ENCODE assay signal across 11 cellular contexts in genomic region chr5:37208883-37209808, GRCh38. TPM values are rescaled to one million over a fixed set of nuclear protein-coding genes. Genes with fewer than 3 reads are reported as not detected.
A peak's percentile ranks its signal among the peaks of the same experiment; 100 is the strongest.
DNase-seq lines count a peak whose midpoint lies in the region; ATAC-seq and TF ChIP-seq lines count a peak whose summit lies in the region.
"Had no signal": no experiment of that assay in that cellular context is flagged by ENCODE, and none has a peak within 500 bp of the region (broad histone marks: within the 10 kb centered on the region; RNA-seq: fewer than 3 reads in every experiment).

No MANE protein-coding gene starts in this region.

- peak; percentile 34 to 65 (median 56) for ATAC-seq in T-cell (replicated peaks in 1 of 4)
- ATAC-seq in sciatic nerve = peak; percentile 92
- ATAC-seq in PC-3 = no peak

- BruUV-seq in PC-3 (replicated peaks; lab: Mats Ljungman, UMichigan) = no TSS peak

- TF ChIP-seq CTCF in GM10248 (IDR thresholded peaks at IDR 0.05; ENCODE audit: control extremely low read depth, extremely low read depth, low read depth, missing control alignments) = no peak
- no peak for TF ChIP-seq CTCF in esophagus muscularis mucosa (IDR thresholded peaks at IDR 0.05)
- TF ChIP-seq CTCF in PC-3 (conservative IDR thresholded peaks at IDR 0.05; ENCODE audit: low read depth, low read length) = no peak

- no peak overlapping the region for H2AFZ ChIP-seq in PC-3 (ENCODE audit: low read length)

- H3K4me3 Mint-ChIP-seq in T-cell = peak overlapping the region; percentile 80 to 82 (median 81)

- H3K9me3 ChIP-seq in esophagus muscularis mucosa (no peaks in the 10 kb centered on the region), PC-3 (ENCODE audit: low read length) (no peaks in the 10 kb centered on the region)
- H3K9me3 ChIP-seq: gastrocnemius medialis, SJSA1 had no signal

- H3F3A ChIP-seq in PC-3 (ENCODE audit: low read length, unreplicated experiment) = no peaks in the 10 kb centered on the region

- intact Hi-C loops in esophagus muscularis mucosa (cut with DNase I) (no loop called here), sciatic nerve (cut with DNase I) (no loop called here), PC-3 (cut with micrococcal nuclease) (no loop called here)

- 88% methylated on average over 32 of the region's 32 CpGs for WGBS in esophagus muscularis mucosa

- H3K36me3 ChIP-seq in esophagus muscularis mucosa (peaks cover 13 to 88% (median 67%) of the 10 kb centered on the region in 4 donors), PC-3 (ENCODE audit: low read depth, low read length) (no peaks in the 10 kb centered on the region; the same call in 1 of the 2 replicates)

- H3K27ac ChIP-seq in esophagus muscularis mucosa (replicated peaks in 1 of 4) (peak overlapping the region in 3 of 4 donors; percentile 21 to 33 (median 31)), PC-3 (ENCODE audit: low read length) (no peak overlapping the region)
- H3K27ac ChIP-seq: gastrocnemius medialis, SJSA1 had no signal

- H3K4me1 Mint-ChIP-seq in T-cell = peaks cover under 1 to 3% (median 1%) of the 10 kb centered on the region in 3 donors

- H3K9me2 ChIP-seq in PC-3 (replicated peaks; ENCODE audit: low read length) = no peaks in the 10 kb centered on the region

- no peaks in the 10 kb centered on the region for H3K9me3 Mint-ChIP-seq in T-cell

- no peak overlapping the region for H3K9ac ChIP-seq in PC-3 (ENCODE audit: low read length)

- no peak for TF ChIP-seq EP300 in esophagus muscularis mucosa (IDR thresholded peaks at IDR 0.05)

- no peaks in the 10 kb centered on the region for H3K79me2 ChIP-seq in PC-3 (ENCODE audit: low read length)

- peaks cover 48% of the 10 kb centered on the region for H3K36me3 Mint-ChIP-seq in T-cell

- peak overlapping the region; percentile 82 to 87 for H3K27ac Mint-ChIP-seq in T-cell

- H3K27me3 ChIP-seq in esophagus muscularis mucosa (no peaks in the 10 kb centered on the region), PC-3 (ENCODE audit: low read length) (no peaks in the 10 kb centered on the region)
- H3K27me3 ChIP-seq: gastrocnemius medialis, SJSA1 had no signal

- DNase-seq in GM10248 (ENCODE audit: extremely low spot score) = peak; percentile 42
- peak in 8 of 34 experiments; percentile 1 to 23 (median 10) for DNase-seq in T-cell
- no peak for DNase-seq in esophagus muscularis mucosa (ENCODE audit: extremely low spot score)
- no peak for DNase-seq in sciatic nerve (ENCODE audit: low spot score)
- no peak for DNase-seq in SW 1271 (lab: John Stamatoyannopoulos, UW)
- no peak for DNase-seq in NCI-H82 (lab: John Stamatoyannopoulos, UW)
- no peak for DNase-seq in PC-3
- DNase-seq in effector CD8-positive, alpha-beta T cell (lab: John Stamatoyannopoulos, UW) = no peak
- DNase-seq: GOT3 had no signal

- H3K4me3 ChIP-seq in esophagus muscularis mucosa = peak overlapping the region; percentile 15 to 40 (median 36)
- no peak overlapping the region for H3K4me3 ChIP-seq in PC-3 (ENCODE audit: low read length)
- H3K4me3 ChIP-seq: SJSA1 had no signal

- H3K4me1 ChIP-seq in esophagus muscularis mucosa (no peaks in the 10 kb centered on the region), PC-3 (ENCODE audit: insufficient read depth, low read length) (no peaks in the 10 kb centered on the region)
- H3K4me1 ChIP-seq: gastrocnemius medialis, SJSA1 had no signal

- TF ChIP-seq POLR2A in esophagus muscularis mucosa (IDR thresholded peaks at IDR 0.05; ENCODE audit: low read depth) = no peak

- no peaks in the 10 kb centered on the region for H3K27me3 Mint-ChIP-seq in T-cell

- no peaks in the 10 kb centered on the region for H4K20me1 ChIP-seq in PC-3 (ENCODE audit: low read length)

- CTCF ChIA-PET in GM10248 (lab: Yijun Ruan, JAX) (interaction anchor here (0.9 to 1.9 kb wide), 8 partner anchors 8 to 74 kb away, joined by 3 to 10 read pairs (median 3); no protein-coding TSS in a partner anchor), T-cell (lab: Charles Lee) (interaction anchor here in 1 of 2 donors (0.5 to 0.7 kb wide), 3 partner anchors 9 to 171 kb away, joined by 3 to 4 read pairs (median 3); no protein-coding TSS in a partner anchor), PC-3 (lab: Charles Lee) (no interaction called here)

- POLR2A ChIA-PET in GM10248 (lab: Yijun Ruan, JAX) (interaction anchor here (1.0 kb wide), 1 partner anchor 24 kb away, joined by 3 read pairs; no protein-coding TSS in a partner anchor), T-cell (lab: Charles Lee) (interaction anchor here in 1 of 2 donors (0.6 to 2.0 kb wide), 2 partner anchors 9 to 225 kb away, joined by 4 to 5 read pairs; no protein-coding TSS in a partner anchor), PC-3 (lab: Charles Lee; ENCODE audit: unreplicated experiment) (no interaction called here)

- no peak overlapping the region for H3K4me2 ChIP-seq in PC-3 (ENCODE audit: low read length)

RNA-seq across cellular contexts. Expression of gene CPLANE1, which starts 40.0 kb away (rescaled TPM):
- total RNA-seq in T-cell (1 to 10 TPM; 5.1 to 9.4 (median 7.7) TPM), esophagus muscularis mucosa (10 to 100 TPM; 17.0 to 24.5 (median 19.1) TPM), sciatic nerve (53.7 TPM), PC-3 (2014; rRNA removed) (10.1 and 10.8 TPM in 2 replicates)
